In the genomic region with DNA sequence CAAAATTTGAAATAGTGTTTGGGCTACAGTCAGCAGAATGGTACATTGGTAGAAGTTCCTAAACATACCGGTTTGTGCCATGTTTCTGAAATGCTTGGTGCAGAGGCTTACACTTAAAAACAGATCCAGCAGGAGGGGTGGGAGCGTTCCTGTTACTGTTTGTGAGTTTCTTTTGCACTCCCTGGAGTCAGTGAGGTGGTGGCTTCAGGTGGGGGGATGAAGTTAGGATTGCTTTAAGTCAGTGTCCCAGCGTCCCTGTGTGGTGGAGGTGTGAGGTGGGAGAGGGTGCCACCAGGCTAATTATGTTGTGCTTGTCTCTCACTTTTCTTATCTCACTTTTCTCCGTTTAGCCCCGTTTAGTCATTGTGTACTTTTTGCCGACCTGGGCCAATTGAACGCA, we compare ENCODE assay signal across 17 cellular contexts.
"Had no signal": no experiment of that assay in that cellular context is flagged by ENCODE, and none has a peak within 500 bp of the region (broad histone marks: within the 10 kb centered on the region; RNA-seq: fewer than 3 reads in every experiment).

No MANE protein-coding gene starts in this region.

- H3K27me3 ChIP-seq: foreskin keratinocyte, heart left ventricle, spleen had no signal

- H3K27me3 Mint-ChIP-seq: activated CD8-positive, alpha-beta memory T cell treated with anti-CD3 and anti-CD28 coated beads, Interleukin-2, amount 10 ng/mL, durations not matched to agents 7 days and 5 days; type B pancreatic cell had no signal

- H3K36me3 ChIP-seq: heart left ventricle, prostate gland, spleen had no signal

- H3K4me3 Mint-ChIP-seq: activated CD8-positive, alpha-beta memory T cell treated with anti-CD3 and anti-CD28 coated beads, Interleukin-2, amount 10 ng/mL, durations not matched to agents 7 days and 5 days; mesothelial cell of epicardium; T-helper 2 cell treated with Interferon-gamma antibody and Interleukin-4, amounts not matched to agents 5 μg/mL and 100 μg/mL, for 36 hours; type B pancreatic cell had no signal

- H3K4me3 ChIP-seq: heart left ventricle, prostate gland, spleen had no signal

- H3K27ac Mint-ChIP-seq: activated CD8-positive, alpha-beta memory T cell treated with anti-CD3 and anti-CD28 coated beads, Interleukin-2, amount 10 ng/mL, durations not matched to agents 7 days and 5 days; mesothelial cell of epicardium; T-helper 2 cell treated with Interferon-gamma antibody and Interleukin-4, amounts not matched to agents 5 μg/mL and 100 μg/mL, for 36 hours had no signal

- ATAC-seq: activated CD8-positive, alpha-beta memory T cell treated with anti-CD3 and anti-CD28 coated beads, Interleukin-2, amount 10 ng/mL, durations not matched to agents 7 days and 5 days; foreskin keratinocyte; heart left ventricle; left ventricle myocardium superior; sciatic nerve had no signal

- H3K9me3 Mint-ChIP-seq: T-helper 2 cell treated with Interferon-gamma antibody and Interleukin-4, amounts not matched to agents 5 μg/mL and 100 μg/mL, for 36 hours had no signal

- DNase-seq: activated CD4-positive, alpha-beta T cell treated with anti-CD3 and anti-CD28 coated beads, Interleukin-2, amount 50 U/mL, for 48 hours; activated CD4-positive, CD25-positive, alpha-beta regulatory T cell treated with anti-CD3 and anti-CD28 coated beads, Interleukin-2, amount 50 U/mL, for 72 hours; activated CD8-positive, alpha-beta memory T cell treated with anti-CD3 and anti-CD28 coated beads, Interleukin-2, amount 10 ng/mL, durations not matched to agents 7 days and 5 days; activated gamma-delta T cell treated with Interleukin-2 at 50 U/mL for 16 hours; activated T-cell treated with anti-CD3 and anti-CD28 coated beads, Interleukin-2, amount 50 U/mL, for 48 hours; foreskin keratinocyte; heart left ventricle; kidney; left ventricle myocardium superior; spleen; stimulated activated CD4-positive, alpha-beta T cell treated with anti-CD3 and anti-CD28 coated beads, Interleukin-2, amount 100 ng/mL, for 24 hours; stimulated activated naive CD4-positive, alpha-beta T cell had no signal

- H3K9me3 ChIP-seq: heart left ventricle, prostate gland, spleen had no signal
